ENCODE assay signal across 1 cellular context in the genomic region with DNA sequence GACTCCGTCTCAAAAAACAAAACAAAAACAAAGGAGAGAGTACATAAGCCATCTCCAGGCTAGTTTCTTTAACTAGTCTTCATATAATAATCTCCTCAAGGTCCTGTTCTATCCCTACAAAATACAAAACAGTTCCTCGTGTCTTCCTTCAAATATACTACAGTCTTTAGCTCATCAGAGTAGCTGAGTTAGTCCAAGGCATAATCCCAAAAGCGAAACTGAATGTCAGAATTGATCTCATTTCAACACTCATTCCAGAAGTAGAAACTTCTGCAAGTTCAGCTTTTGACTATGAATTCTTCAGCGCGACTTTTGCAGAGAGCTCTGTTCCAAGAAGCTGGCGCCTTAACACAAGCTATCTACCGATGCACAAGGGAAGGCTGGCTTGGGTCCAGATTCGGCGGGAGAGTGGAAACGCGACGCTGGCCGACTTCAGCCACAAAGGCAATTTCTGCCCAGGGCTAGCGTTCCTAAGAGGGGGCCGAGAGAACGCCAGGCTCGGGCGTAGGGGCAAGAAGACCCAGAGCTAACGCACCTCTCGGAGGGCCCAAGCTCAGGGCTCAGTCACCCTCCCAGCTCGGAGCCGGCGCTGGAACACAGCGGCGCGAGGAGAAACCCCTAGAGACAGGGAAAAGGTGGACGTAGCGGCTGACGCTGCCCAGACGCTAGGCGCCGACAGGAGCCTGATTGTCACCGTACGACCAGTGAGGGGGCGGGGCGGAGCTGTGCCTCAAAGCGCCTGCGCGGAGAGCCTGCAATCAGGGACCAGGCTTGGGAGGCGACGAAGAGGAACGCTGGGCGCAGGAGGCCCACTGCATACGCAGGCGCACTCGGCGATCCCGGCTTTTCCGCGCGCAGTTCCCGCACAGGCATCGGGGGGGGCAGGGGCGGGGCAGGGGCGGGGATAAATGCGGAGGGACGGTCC.
TF ChIP-seq lines count a peak whose summit lies in the region.

No MANE protein-coding gene starts in this region.

TF ChIP-seq in HepG2, 621 proteins besides CTCF, POLR2A, EP300 and RAD21 (continued from another document and continues in another):
- TF ChIP-seq, protein P1, sequence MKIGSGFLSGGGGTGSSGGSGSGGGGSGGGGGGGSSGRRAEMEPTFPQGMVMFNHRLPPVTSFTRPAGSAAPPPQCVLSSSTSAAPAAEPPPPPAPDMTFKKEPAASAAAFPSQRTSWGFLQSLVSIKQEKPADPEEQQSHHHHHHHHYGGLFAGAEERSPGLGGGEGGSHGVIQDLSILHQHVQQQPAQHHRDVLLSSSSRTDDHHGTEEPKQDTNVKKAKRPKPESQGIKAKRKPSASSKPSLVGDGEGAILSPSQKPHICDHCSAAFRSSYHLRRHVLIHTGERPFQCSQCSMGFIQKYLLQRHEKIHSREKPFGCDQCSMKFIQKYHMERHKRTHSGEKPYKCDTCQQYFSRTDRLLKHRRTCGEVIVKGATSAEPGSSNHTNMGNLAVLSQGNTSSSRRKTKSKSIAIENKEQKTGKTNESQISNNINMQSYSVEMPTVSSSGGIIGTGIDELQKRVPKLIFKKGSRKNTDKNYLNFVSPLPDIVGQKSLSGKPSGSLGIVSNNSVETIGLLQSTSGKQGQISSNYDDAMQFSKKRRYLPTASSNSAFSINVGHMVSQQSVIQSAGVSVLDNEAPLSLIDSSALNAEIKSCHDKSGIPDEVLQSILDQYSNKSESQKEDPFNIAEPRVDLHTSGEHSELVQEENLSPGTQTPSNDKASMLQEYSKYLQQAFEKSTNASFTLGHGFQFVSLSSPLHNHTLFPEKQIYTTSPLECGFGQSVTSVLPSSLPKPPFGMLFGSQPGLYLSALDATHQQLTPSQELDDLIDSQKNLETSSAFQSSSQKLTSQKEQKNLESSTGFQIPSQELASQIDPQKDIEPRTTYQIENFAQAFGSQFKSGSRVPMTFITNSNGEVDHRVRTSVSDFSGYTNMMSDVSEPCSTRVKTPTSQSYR (CRISPR knock-in tag; IDR thresholded peaks at IDR 0.05; ENCODE audit: borderline replicate concordance): no peak; the same call in 1 of the 2 replicates
- TF ChIP-seq IKZF4 (CRISPR knock-in tag; IDR thresholded peaks at IDR 0.05; ENCODE audit: borderline replicate concordance, low read depth, not compliant biosample characterization) (no peak), SNAPC2 (CRISPR knock-in tag; IDR thresholded peaks at IDR 0.05) (0 out of 2 replicates have a peak, but pooled peaks have one; percentile 71), ZNF329 (CRISPR knock-in tag; IDR thresholded peaks at IDR 0.05; ENCODE audit: low read depth) (no peak), ZNF513 (CRISPR knock-in tag; conservative IDR thresholded peaks at IDR 0.05) (no peak), HOXA3 (CRISPR knock-in tag; IDR thresholded peaks at IDR 0.05) (peak; percentile 62; the same call in 1 of the 2 replicates), CBX1 (IDR thresholded peaks at IDR 0.05; ENCODE audit: low read depth) (peak; percentile 44), CERS6 (CRISPR knock-in tag; IDR thresholded peaks at IDR 0.05) (no peak), SMAD1 (CRISPR knock-in tag; IDR thresholded peaks at IDR 0.05; ENCODE audit: borderline replicate concordance, low read depth) (no peak), ZNF782 (CRISPR knock-in tag; IDR thresholded peaks at IDR 0.05; ENCODE audit: borderline replicate concordance) (peak; percentile 81; the same call in 1 of the 2 replicates), FOXA1 (IDR thresholded peaks at IDR 0.05) (no peak), FOXA1 (CRISPR knock-in tag; IDR thresholded peaks at IDR 0.05) (peak; percentile 23; the same call in 1 of the 2 replicates), GATA4 (IDR thresholded peaks at IDR 0.05; ENCODE audit: borderline replicate concordance, low read depth) (0 out of 2 replicates have a peak, but pooled peaks have one; percentile 40), CEBPG (CRISPR knock-in tag; IDR thresholded peaks at IDR 0.05) (no peak), POLR2AphosphoS5 (IDR thresholded peaks at IDR 0.05; ENCODE audit: low read depth, low read length) (peak; percentile 93), ZNF687 (CRISPR knock-in tag; IDR thresholded peaks at IDR 0.05) (peak; percentile 91), ZNF616 (CRISPR knock-in tag; IDR thresholded peaks at IDR 0.05; ENCODE audit: low read depth) (no peak), ZNF564 (CRISPR knock-in tag; IDR thresholded peaks at IDR 0.05) (peak; percentile 73; the same call in 1 of the 2 replicates), ARID5B (CRISPR knock-in tag; IDR thresholded peaks at IDR 0.05) (no peak; the same call in 1 of the 2 replicates), MEIS1 (CRISPR knock-in tag; IDR thresholded peaks at IDR 0.05; ENCODE audit: borderline replicate concordance) (no peak; the same call in 1 of the 2 replicates), ZNF850 (CRISPR knock-in tag; conservative IDR thresholded peaks at IDR 0.05) (no peak), GZF1 (CRISPR knock-in tag; IDR thresholded peaks at IDR 0.05) (no peak), HMG20A (CRISPR knock-in tag; IDR thresholded peaks at IDR 0.05; ENCODE audit: borderline replicate concordance) (peak; percentile 7; the same call in 1 of the 2 replicates), MIXL1 (CRISPR knock-in tag; IDR thresholded peaks at IDR 0.05) (0 out of 2 replicates have a peak, but pooled peaks have one; percentile 17), ZNF550 (CRISPR knock-in tag; IDR thresholded peaks at IDR 0.05; ENCODE audit: borderline replicate concordance) (no peak), ZSCAN29 (CRISPR knock-in tag; conservative IDR thresholded peaks at IDR 0.05) (0 out of 2 replicates have a peak, but pooled peaks have one; percentile 26), SUZ12 (IDR thresholded peaks at IDR 0.05; ENCODE audit: low read depth, low read length) (no peak), ZSCAN9 (CRISPR knock-in tag; IDR thresholded peaks at IDR 0.05; ENCODE audit: borderline replicate concordance) (peak; percentile 80; the same call in 1 of the 2 replicates), KLF13 (CRISPR knock-in tag; IDR thresholded peaks at IDR 0.05) (no peak), JARID2 (CRISPR knock-in tag; IDR thresholded peaks at IDR 0.05; ENCODE audit: insufficient replicate concordance) (no peak), PLRG1 (conservative IDR thresholded peaks at IDR 0.05) (no peak), ZNF232 (CRISPR knock-in tag; IDR thresholded peaks at IDR 0.05; ENCODE audit: borderline replicate concordance) (peak; percentile 83; the same call in 1 of the 2 replicates), SKI (IDR thresholded peaks at IDR 0.05; ENCODE audit: partially characterized antibody) (peak; percentile 74), U2AF2 (IDR thresholded peaks at IDR 0.05; ENCODE audit: low read depth, low read length) (no peak)
- TF ChIP-seq, protein P2, sequence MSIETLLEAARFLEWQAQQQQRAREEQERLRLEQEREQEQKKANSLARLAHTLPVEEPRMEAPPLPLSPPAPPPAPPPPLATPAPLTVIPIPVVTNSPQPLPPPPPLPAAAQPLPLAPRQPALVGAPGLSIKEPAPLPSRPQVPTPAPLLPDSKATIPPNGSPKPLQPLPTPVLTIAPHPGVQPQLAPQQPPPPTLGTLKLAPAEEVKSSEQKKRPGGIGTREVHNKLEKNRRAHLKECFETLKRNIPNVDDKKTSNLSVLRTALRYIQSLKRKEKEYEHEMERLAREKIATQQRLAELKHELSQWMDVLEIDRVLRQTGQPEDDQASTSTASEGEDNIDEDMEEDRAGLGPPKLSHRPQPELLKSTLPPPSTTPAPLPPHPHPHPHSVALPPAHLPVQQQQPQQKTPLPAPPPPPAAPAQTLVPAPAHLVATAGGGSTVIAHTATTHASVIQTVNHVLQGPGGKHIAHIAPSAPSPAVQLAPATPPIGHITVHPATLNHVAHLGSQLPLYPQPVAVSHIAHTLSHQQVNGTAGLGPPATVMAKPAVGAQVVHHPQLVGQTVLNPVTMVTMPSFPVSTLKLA (IDR thresholded peaks at IDR 0.05): 0 out of 2 replicates have a peak, but pooled peaks have one; percentile 9
- TF ChIP-seq, protein P3, sequence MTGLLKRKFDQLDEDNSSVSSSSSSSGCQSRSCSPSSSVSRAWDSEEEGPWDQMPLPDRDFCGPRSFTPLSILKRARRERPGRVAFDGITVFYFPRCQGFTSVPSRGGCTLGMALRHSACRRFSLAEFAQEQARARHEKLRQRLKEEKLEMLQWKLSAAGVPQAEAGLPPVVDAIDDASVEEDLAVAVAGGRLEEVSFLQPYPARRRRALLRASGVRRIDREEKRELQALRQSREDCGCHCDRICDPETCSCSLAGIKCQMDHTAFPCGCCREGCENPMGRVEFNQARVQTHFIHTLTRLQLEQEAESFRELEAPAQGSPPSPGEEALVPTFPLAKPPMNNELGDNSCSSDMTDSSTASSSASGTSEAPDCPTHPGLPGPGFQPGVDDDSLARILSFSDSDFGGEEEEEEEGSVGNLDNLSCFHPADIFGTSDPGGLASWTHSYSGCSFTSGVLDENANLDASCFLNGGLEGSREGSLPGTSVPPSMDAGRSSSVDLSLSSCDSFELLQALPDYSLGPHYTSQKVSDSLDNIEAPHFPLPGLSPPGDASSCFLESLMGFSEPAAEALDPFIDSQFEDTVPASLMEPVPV (CRISPR knock-in tag; IDR thresholded peaks at IDR 0.05): peak; percentile 44; the same call in 1 of the 2 replicates
- TF ChIP-seq, protein P4, sequence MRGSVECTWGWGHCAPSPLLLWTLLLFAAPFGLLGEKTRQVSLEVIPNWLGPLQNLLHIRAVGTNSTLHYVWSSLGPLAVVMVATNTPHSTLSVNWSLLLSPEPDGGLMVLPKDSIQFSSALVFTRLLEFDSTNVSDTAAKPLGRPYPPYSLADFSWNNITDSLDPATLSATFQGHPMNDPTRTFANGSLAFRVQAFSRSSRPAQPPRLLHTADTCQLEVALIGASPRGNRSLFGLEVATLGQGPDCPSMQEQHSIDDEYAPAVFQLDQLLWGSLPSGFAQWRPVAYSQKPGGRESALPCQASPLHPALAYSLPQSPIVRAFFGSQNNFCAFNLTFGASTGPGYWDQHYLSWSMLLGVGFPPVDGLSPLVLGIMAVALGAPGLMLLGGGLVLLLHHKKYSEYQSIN (CRISPR knock-in tag; IDR thresholded peaks at IDR 0.05; ENCODE audit: borderline replicate concordance): no peak
